In the genomic region with DNA sequence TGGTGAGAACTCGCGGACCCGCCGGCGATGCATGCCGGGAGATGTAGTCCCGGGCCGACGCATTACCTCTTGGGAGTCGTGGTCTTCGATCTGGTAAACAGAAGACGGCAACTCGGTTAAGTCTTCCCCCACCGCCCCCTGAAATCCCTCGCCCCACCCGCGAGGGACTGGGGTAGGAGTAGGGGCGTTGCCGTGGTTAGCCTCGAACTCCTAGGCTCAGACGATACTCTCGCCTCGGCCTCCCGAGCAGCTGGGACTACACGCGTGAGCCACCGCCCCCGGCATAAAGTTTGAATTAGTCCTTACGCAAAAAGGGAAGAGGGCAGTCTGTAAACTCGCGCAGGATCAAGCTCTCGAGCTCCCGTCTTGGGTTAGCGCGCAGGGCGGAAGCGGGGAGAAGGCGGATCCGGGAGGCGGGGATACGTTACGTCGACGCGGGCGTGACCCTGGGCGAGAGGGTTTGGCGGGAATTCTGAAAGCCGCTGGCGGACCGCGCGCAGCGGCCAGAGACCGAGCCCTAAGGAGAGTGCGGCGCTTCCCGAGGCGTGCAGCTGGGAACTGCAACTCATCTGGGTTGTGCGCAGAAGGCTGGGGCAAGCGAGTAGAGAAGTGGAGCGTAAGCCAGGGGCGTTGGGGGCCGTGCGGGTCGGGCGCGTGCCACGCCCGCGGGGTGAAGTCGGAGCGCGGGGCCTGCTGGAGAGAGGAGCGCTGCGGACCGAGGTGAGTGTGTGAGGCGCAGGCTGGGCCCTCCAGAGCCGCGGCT, we compare ENCODE assay signal across 1 cellular context.
A peak's percentile ranks its signal among the peaks of the same experiment; 100 is the strongest.
TF ChIP-seq lines count a peak whose summit lies in the region.

A gene (plus strand): TSS at position 469 of the 763 bp plus-strand sequence. CDS start 3,585 bp downstream, outside the sequence.

TF ChIP-seq in HepG2, 621 proteins besides CTCF, POLR2A, EP300 and RAD21 (continued from another document and continues in another):
- TF ChIP-seq, protein P1, sequence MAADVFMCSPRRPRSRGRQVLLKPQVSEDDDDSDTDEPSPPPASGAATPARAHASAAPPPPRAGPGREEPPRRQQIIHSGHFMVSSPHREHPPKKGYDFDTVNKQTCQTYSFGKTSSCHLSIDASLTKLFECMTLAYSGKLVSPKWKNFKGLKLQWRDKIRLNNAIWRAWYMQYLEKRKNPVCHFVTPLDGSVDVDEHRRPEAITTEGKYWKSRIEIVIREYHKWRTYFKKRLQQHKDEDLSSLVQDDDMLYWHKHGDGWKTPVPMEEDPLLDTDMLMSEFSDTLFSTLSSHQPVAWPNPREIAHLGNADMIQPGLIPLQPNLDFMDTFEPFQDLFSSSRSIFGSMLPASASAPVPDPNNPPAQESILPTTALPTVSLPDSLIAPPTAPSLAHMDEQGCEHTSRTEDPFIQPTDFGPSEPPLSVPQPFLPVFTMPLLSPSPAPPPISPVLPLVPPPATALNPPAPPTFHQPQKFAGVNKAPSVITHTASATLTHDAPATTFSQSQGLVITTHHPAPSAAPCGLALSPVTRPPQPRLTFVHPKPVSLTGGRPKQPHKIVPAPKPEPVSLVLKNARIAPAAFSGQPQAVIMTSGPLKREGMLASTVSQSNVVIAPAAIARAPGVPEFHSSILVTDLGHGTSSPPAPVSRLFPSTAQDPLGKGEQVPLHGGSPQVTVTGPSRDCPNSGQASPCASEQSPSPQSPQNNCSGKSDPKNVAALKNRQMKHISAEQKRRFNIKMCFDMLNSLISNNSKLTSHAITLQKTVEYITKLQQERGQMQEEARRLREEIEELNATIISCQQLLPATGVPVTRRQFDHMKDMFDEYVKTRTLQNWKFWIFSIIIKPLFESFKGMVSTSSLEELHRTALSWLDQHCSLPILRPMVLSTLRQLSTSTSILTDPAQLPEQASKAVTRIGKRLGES (CRISPR knock-in tag; IDR thresholded peaks at IDR 0.05; ENCODE audit: borderline replicate concordance) = 0 out of 2 replicates have a peak, but pooled peaks have one; percentile 39
- TF ChIP-seq, protein P2, sequence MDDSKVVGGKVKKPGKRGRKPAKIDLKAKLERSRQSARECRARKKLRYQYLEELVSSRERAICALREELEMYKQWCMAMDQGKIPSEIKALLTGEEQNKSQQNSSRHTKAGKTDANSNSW (CRISPR knock-in tag; IDR thresholded peaks at IDR 0.05; ENCODE audit: borderline replicate concordance) = peak; percentile 42; the same call in 1 of the 2 replicates
- peak; percentile 48; the same call in 1 of the 2 replicates for TF ChIP-seq ELF3 (CRISPR knock-in tag; IDR thresholded peaks at IDR 0.05)
- no peak for TF ChIP-seq JDP2 (CRISPR knock-in tag; IDR thresholded peaks at IDR 0.05; ENCODE audit: borderline replicate concordance)
- no peak for TF ChIP-seq AHR (CRISPR knock-in tag; IDR thresholded peaks at IDR 0.05)
- peak; percentile 90 for TF ChIP-seq GATAD1 (CRISPR knock-in tag; IDR thresholded peaks at IDR 0.05)
- peak; percentile 57; the same call in 1 of the 2 replicates for TF ChIP-seq KDM5A (IDR thresholded peaks at IDR 0.05; ENCODE audit: borderline replicate concordance, low read length)
- TF ChIP-seq SIX4 (CRISPR knock-in tag; IDR thresholded peaks at IDR 0.05) = no peak
- TF ChIP-seq ZNF451 (CRISPR knock-in tag; IDR thresholded peaks at IDR 0.05) = peak; percentile 50; the same call in 1 of the 2 replicates
- TF ChIP-seq ISX (CRISPR knock-in tag; conservative IDR thresholded peaks at IDR 0.05) = peak; percentile 72; the same call in 1 of the 2 replicates
- no peak for TF ChIP-seq HES4 (CRISPR knock-in tag; IDR thresholded peaks at IDR 0.05; ENCODE audit: borderline replicate concordance)
- TF ChIP-seq, protein P3, sequence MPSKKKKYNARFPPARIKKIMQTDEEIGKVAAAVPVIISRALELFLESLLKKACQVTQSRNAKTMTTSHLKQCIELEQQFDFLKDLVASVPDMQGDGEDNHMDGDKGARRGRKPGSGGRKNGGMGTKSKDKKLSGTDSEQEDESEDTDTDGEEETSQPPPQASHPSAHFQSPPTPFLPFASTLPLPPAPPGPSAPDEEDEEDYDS (CRISPR knock-in tag; IDR thresholded peaks at IDR 0.05) = no peak; the same call in 1 of the 2 replicates
- no peak; the same call in 1 of the 2 replicates for TF ChIP-seq ZBTB42 (CRISPR knock-in tag; IDR thresholded peaks at IDR 0.05)
- peak; percentile 88 for TF ChIP-seq ZNF543 (CRISPR knock-in tag; IDR thresholded peaks at IDR 0.05)
- TF ChIP-seq, protein P4, sequence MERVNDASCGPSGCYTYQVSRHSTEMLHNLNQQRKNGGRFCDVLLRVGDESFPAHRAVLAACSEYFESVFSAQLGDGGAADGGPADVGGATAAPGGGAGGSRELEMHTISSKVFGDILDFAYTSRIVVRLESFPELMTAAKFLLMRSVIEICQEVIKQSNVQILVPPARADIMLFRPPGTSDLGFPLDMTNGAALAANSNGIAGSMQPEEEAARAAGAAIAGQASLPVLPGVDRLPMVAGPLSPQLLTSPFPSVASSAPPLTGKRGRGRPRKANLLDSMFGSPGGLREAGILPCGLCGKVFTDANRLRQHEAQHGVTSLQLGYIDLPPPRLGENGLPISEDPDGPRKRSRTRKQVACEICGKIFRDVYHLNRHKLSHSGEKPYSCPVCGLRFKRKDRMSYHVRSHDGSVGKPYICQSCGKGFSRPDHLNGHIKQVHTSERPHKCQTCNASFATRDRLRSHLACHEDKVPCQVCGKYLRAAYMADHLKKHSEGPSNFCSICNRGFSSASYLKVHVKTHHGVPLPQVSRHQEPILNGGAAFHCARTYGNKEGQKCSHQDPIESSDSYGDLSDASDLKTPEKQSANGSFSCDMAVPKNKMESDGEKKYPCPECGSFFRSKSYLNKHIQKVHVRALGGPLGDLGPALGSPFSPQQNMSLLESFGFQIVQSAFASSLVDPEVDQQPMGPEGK (CRISPR knock-in tag; IDR thresholded peaks at IDR 0.05) = peak; percentile 72
- TF ChIP-seq FIP1L1 (IDR thresholded peaks at IDR 0.05; ENCODE audit: borderline replicate concordance, insufficient read depth, low read depth, low read length) = no peak
- TF ChIP-seq, protein P5, sequence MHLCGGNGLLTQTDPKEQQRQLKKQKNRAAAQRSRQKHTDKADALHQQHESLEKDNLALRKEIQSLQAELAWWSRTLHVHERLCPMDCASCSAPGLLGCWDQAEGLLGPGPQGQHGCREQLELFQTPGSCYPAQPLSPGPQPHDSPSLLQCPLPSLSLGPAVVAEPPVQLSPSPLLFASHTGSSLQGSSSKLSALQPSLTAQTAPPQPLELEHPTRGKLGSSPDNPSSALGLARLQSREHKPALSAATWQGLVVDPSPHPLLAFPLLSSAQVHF (CRISPR knock-in tag; IDR thresholded peaks at IDR 0.05) = no peak; the same call in 1 of the 2 replicates
- TF ChIP-seq MEF2D (CRISPR knock-in tag; IDR thresholded peaks at IDR 0.05) = peak; percentile 33; the same call in 1 of the 2 replicates
- TF ChIP-seq SYNCRIP (IDR thresholded peaks at IDR 0.05; ENCODE audit: insufficient read depth, low read depth, low read length) = no peak
- peak; percentile 85; the same call in 1 of the 2 replicates for TF ChIP-seq ZNF333 (CRISPR knock-in tag; IDR thresholded peaks at IDR 0.05; ENCODE audit: borderline replicate concordance)
- TF ChIP-seq, protein P6, sequence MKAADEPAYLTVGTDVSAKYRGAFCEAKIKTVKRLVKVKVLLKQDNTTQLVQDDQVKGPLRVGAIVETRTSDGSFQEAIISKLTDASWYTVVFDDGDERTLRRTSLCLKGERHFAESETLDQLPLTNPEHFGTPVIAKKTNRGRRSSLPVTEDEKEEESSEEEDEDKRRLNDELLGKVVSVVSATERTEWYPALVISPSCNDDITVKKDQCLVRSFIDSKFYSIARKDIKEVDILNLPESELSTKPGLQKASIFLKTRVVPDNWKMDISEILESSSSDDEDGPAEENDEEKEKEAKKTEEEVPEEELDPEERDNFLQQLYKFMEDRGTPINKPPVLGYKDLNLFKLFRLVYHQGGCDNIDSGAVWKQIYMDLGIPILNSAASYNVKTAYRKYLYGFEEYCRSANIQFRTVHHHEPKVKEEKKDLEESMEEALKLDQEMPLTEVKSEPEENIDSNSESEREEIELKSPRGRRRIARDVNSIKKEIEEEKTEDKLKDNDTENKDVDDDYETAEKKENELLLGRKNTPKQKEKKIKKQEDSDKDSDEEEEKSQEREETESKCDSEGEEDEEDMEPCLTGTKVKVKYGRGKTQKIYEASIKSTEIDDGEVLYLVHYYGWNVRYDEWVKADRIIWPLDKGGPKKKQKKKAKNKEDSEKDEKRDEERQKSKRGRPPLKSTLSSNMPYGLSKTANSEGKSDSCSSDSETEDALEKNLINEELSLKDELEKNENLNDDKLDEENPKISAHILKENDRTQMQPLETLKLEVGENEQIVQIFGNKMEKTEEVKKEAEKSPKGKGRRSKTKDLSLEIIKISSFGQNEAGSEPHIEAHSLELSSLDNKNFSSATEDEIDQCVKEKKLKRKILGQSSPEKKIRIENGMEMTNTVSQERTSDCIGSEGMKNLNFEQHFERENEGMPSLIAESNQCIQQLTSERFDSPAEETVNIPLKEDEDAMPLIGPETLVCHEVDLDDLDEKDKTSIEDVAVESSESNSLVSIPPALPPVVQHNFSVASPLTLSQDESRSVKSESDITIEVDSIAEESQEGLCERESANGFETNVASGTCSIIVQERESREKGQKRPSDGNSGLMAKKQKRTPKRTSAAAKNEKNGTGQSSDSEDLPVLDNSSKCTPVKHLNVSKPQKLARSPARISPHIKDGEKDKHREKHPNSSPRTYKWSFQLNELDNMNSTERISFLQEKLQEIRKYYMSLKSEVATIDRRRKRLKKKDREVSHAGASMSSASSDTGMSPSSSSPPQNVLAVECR (CRISPR knock-in tag; IDR thresholded peaks at IDR 0.05; ENCODE audit: borderline replicate concordance) = peak; percentile 100
- 0 out of 2 replicates have a peak, but pooled peaks have one; percentile 18 for TF ChIP-seq STAG1 (CRISPR knock-in tag; IDR thresholded peaks at IDR 0.05)
- TF ChIP-seq CHD2 (IDR thresholded peaks at IDR 0.05; ENCODE audit: low read depth, low read length) = peak; percentile 62
- TF ChIP-seq, protein P7, sequence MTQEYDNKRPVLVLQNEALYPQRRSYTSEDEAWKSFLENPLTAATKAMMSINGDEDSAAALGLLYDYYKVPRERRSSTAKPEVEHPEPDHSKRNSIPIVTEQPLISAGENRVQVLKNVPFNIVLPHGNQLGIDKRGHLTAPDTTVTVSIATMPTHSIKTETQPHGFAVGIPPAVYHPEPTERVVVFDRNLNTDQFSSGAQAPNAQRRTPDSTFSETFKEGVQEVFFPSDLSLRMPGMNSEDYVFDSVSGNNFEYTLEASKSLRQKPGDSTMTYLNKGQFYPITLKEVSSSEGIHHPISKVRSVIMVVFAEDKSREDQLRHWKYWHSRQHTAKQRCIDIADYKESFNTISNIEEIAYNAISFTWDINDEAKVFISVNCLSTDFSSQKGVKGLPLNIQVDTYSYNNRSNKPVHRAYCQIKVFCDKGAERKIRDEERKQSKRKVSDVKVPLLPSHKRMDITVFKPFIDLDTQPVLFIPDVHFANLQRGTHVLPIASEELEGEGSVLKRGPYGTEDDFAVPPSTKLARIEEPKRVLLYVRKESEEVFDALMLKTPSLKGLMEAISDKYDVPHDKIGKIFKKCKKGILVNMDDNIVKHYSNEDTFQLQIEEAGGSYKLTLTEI (CRISPR knock-in tag; conservative IDR thresholded peaks at IDR 0.05) = no peak
- no peak; the same call in 1 of the 2 replicates for TF ChIP-seq ZNF34 (CRISPR knock-in tag; IDR thresholded peaks at IDR 0.05; ENCODE audit: borderline replicate concordance)
- 0 out of 2 replicates have a peak, but pooled peaks have one; percentile 54 for TF ChIP-seq SMAD9 (CRISPR knock-in tag; IDR thresholded peaks at IDR 0.05)
- TF ChIP-seq, protein P8, sequence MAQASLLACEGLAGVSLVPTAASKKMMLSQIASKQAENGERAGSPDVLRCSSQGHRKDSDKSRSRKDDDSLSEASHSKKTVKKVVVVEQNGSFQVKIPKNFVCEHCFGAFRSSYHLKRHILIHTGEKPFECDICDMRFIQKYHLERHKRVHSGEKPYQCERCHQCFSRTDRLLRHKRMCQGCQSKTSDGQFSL (CRISPR knock-in tag; IDR thresholded peaks at IDR 0.05) = no peak
- TF ChIP-seq ADNP (CRISPR knock-in tag; IDR thresholded peaks at IDR 0.05) = no peak
- peak; percentile 98 for TF ChIP-seq NR2C2 (CRISPR knock-in tag; IDR thresholded peaks at IDR 0.05; ENCODE audit: borderline replicate concordance)
- 0 out of 2 replicates have a peak, but pooled peaks have one; percentile 66 for TF ChIP-seq MZF1 (CRISPR knock-in tag; IDR thresholded peaks at IDR 0.05; ENCODE audit: borderline replicate concordance)
- peak; percentile 89 for TF ChIP-seq ELF4 (CRISPR knock-in tag; IDR thresholded peaks at IDR 0.05; ENCODE audit: borderline replicate concordance)
- TF ChIP-seq, protein P9, sequence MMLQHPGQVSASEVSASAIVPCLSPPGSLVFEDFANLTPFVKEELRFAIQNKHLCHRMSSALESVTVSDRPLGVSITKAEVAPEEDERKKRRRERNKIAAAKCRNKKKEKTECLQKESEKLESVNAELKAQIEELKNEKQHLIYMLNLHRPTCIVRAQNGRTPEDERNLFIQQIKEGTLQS (CRISPR knock-in tag; IDR thresholded peaks at IDR 0.05) = no peak
- peak; percentile 97 for TF ChIP-seq SIN3B (IDR thresholded peaks at IDR 0.05; ENCODE audit: low read length)
- no peak for TF ChIP-seq HHEX (CRISPR knock-in tag; IDR thresholded peaks at IDR 0.05)
- TF ChIP-seq KLF16 (CRISPR knock-in tag; IDR thresholded peaks at IDR 0.05) = peak in 1 of 2 experiments; percentile 85; a peak in 2 of 4 replicates
- TF ChIP-seq SP5 (CRISPR knock-in tag; IDR thresholded peaks at IDR 0.05; ENCODE audit: borderline replicate concordance, low read depth) = peak; percentile 69
- no peak for TF ChIP-seq NR2F1 (CRISPR knock-in tag; IDR thresholded peaks at IDR 0.05)
- TF ChIP-seq TAF15 (IDR thresholded peaks at IDR 0.05; ENCODE audit: low read depth, low read length, poor library complexity, severe bottlenecking) = no peak
- TF ChIP-seq ZNF335 (CRISPR knock-in tag; IDR thresholded peaks at IDR 0.05) = peak; percentile 61; the same call in 1 of the 2 replicates
- no peak for TF ChIP-seq ZNF124 (CRISPR knock-in tag; IDR thresholded peaks at IDR 0.05)
- TF ChIP-seq, protein P10, sequence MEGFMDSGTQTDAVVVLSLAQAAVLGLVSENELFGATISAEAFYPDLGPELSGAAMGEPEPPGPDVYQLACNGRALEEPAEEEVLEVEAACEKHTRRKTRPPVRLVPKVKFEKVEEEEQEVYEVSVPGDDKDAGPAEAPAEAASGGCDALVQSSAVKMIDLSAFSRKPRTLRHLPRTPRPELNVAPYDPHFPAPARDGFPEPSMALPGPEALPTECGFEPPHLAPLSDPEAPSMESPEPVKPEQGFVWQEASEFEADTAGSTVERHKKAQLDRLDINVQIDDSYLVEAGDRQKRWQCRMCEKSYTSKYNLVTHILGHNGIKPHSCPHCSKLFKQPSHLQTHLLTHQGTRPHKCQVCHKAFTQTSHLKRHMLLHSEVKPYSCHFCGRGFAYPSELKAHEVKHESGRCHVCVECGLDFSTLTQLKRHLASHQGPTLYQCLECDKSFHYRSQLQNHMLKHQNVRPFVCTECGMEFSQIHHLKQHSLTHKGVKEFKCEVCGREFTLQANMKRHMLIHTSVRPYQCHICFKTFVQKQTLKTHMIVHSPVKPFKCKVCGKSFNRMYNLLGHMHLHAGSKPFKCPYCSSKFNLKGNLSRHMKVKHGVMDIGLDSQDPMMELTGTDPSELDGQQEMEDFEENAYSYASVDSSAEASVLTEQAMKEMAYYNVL (CRISPR knock-in tag; IDR thresholded peaks at IDR 0.05; ENCODE audit: borderline replicate concordance) = peak; percentile 34; the same call in 1 of the 2 replicates
- TF ChIP-seq ZNF598 (CRISPR knock-in tag; IDR thresholded peaks at IDR 0.05; ENCODE audit: borderline replicate concordance) = peak; percentile 39; the same call in 1 of the 2 replicates
